In genomic region chr13:30355405-30355741, GRCh38 we compare ENCODE assay signal across 10 cellular contexts. TPM values are rescaled to one million over a fixed set of nuclear protein-coding genes. Genes with fewer than 3 reads are reported as not detected.
DNase-seq lines count a peak whose midpoint lies in the region; ATAC-seq and TF ChIP-seq lines count a peak whose summit lies in the region.
"Had no signal": no experiment of that assay in that cellular context is flagged by ENCODE, and none has a peak within 500 bp of the region (broad histone marks: within the 10 kb centered on the region; RNA-seq: fewer than 3 reads in every experiment).

No MANE protein-coding gene starts in this region.

- peak; percentile 20; the same call in 1 of the 2 replicates for TF ChIP-seq CTCF in WI38 (IDR thresholded peaks at IDR 0.05; ENCODE audit: low read depth, low read length)
- peak; percentile 58 for TF ChIP-seq CTCF in left ventricle myocardium inferior (IDR thresholded peaks at IDR 0.05; ENCODE audit: borderline replicate concordance)

- peak; percentile 27 for DNase-seq in activated CD4-positive, alpha-beta T cell treated with anti-CD3 and anti-CD28 coated beads for 48 hours
- no peak for DNase-seq in activated CD4-positive, alpha-beta T cell treated with anti-CD3 and anti-CD28 coated beads, Interleukin-2, amount 50 U/mL, for 4 hours
- DNase-seq in left ventricle myocardium inferior = no peak
- DNase-seq in stimulated activated naive CD8-positive, alpha-beta T cell treated with anti-CD3 and anti-CD28 coated beads, Interleukin-15, Interleukin-2, amounts not matched to agents 100 U/mL and 50 U/mL, for 24 hours = peak; percentile 58
- DNase-seq in hippocampal formation (lab: John Stamatoyannopoulos, UW) = no peak
- no peak for DNase-seq in NCI-H446 treated with DMSO at 0.1 percent for 48 hours (lab: John Stamatoyannopoulos, UW)
- no peak for DNase-seq in SW 1271 (lab: John Stamatoyannopoulos, UW)

- intact Hi-C loops in left ventricle myocardium inferior (cut with micrococcal nuclease) = no loop called here

- H3K27ac ChIP-seq in left ventricle myocardium inferior (replicated peaks) = no peak overlapping the region
- H3K27ac ChIP-seq: C4-2B, thoracic aorta had no signal

- H3K27me3 ChIP-seq in left ventricle myocardium inferior (ENCODE audit: low read depth) = no peaks in the 10 kb centered on the region

- peaks cover 14% of the 10 kb centered on the region for H3K9me3 ChIP-seq in left ventricle myocardium inferior (replicated peaks)
- H3K9me3 ChIP-seq: thoracic aorta had no signal

- peak; percentile 88 for ATAC-seq in stimulated activated naive CD8-positive, alpha-beta T cell treated with anti-CD3 and anti-CD28 coated beads, Interleukin-15, Interleukin-2, amounts not matched to agents 100 U/mL and 50 U/mL, for 24 hours

- H3K4me3 ChIP-seq in WI38 (ENCODE audit: low read depth, low read length) (no peak overlapping the region), left ventricle myocardium inferior (no peak overlapping the region)
- H3K4me3 ChIP-seq: thoracic aorta had no signal

- H3K4me1 ChIP-seq in left ventricle myocardium inferior = peaks cover 4% of the 10 kb centered on the region

- no peaks in the 10 kb centered on the region for H3K36me3 ChIP-seq in left ventricle myocardium inferior
- H3K36me3 ChIP-seq: thoracic aorta had no signal

RNA-seq across cellular contexts. Expression of gene KATNAL1, which starts 48.0 kb away (rescaled TPM):
- total RNA-seq in left ventricle myocardium inferior = 46.9 TPM

Comparison
In these comparisons a context has a peak if more than half of its experiments do, and no peak if none do; other contexts are left out.
1. DNase-seq: peak in activated CD4-positive, alpha-beta T cell treated with anti-CD3 and anti-CD28 coated beads for 48 hours (single experiment) and stimulated activated naive CD8-positive, alpha-beta T cell treated with anti-CD3 and anti-CD28 coated beads, Interleukin-15, Interleukin-2, amounts not matched to agents 100 U/mL and 50 U/mL, for 24 hours (single experiment); none in activated CD4-positive, alpha-beta T cell treated with anti-CD3 and anti-CD28 coated beads, Interleukin-2, amount 50 U/mL, for 4 hours (0 of 2), left ventricle myocardium inferior (single experiment), hippocampal formation (0 of 2), NCI-H446 treated with DMSO at 0.1 percent for 48 hours (single experiment) and SW 1271 (0 of 2).